1 cellular context compared by ENCODE assay signal in genomic region chr5:178625679-178626483, GRCh38.
TF ChIP-seq lines count a peak whose summit lies in the region.

No MANE protein-coding gene starts in this region.

TF ChIP-seq in IMR-90, 13 proteins besides CTCF, POLR2A, EP300 and RAD21 (continued from another document):
- TF ChIP-seq RCOR1 (IDR thresholded peaks at IDR 0.05; ENCODE audit: insufficient replicate concordance, low read length) (no peak), USF2 (IDR thresholded peaks at IDR 0.05; ENCODE audit: low read depth, low read length) (no peak), CHD1 (IDR thresholded peaks at IDR 0.05; ENCODE audit: low read depth, low read length) (no peak)
TF ChIP-seq in IMR-90: peak in this region for 2.
